20 cellular contexts compared by ENCODE assay signal in the genomic region with DNA sequence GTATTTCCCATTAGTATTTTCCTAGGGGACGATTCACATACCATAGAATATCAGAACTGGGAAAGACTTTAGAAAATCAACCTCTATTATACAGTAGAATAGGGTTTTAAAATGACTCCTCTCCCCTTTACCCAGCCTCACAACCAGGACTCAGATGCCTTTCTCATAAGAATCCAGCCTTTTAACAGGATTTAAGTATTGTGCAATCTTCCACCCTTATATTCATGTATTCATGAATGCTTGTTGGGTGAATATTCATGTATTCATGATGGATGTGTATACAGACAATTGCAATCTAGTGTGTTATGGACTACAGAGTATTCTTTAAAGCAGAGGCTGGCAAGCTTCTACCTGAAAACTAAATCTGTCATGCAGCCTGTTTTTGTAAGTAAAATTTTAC.
DNase-seq lines count a peak whose midpoint lies in the region; ATAC-seq lines count a peak whose summit lies in the region.
"Had no signal": no experiment of that assay in that cellular context is flagged by ENCODE, and none has a peak within 500 bp of the region (broad histone marks: within the 10 kb centered on the region; RNA-seq: fewer than 3 reads in every experiment).

No MANE protein-coding gene starts in this region.

- H3K9me3 ChIP-seq in GM23248 (ENCODE audit: low read depth): no peaks in the 10 kb centered on the region
- H3K9me3 ChIP-seq: HAP-1, SJSA1 had no signal

- H3K4me1 ChIP-seq in GM23248 (ENCODE audit: insufficient read depth): no peaks in the 10 kb centered on the region
- H3K4me1 ChIP-seq: HAP-1, SJSA1 had no signal

- ATAC-seq in activated naive CD4-positive, alpha-beta T cell treated with anti-CD3 and anti-CD28 coated beads, Interleukin-2, amount 50 U/mL, for 72 hours: no peak
- no peak for ATAC-seq in HG03571 (IDR thresholded peaks at IDR 0.05; ENCODE audit: unreplicated experiment)

- no peak overlapping the region for H3K27ac ChIP-seq in GM23248
- H3K27ac ChIP-seq: SJSA1 had no signal

- H3K36me3 ChIP-seq in GM23248 (ENCODE audit: low read depth): no peaks in the 10 kb centered on the region
- H3K36me3 ChIP-seq: HAP-1, SJSA1 had no signal

- no peak overlapping the region for H3K4me2 ChIP-seq in GM23248 (ENCODE audit: unreplicated experiment)

- WGBS in GM23248 (ENCODE audit: low coverage in 1 of 2, low lambda C conversion rate in 2 of 2, missing lambda C conversion rate in 2 of 2), 2 experiments: 5 to 8% methylated on average over 1 of the region's 1 CpG

- peak; percentile 6 for DNase-seq in GM23248
- peak; percentile 15 for DNase-seq in amniotic epithelial cell (ENCODE audit: low read depth)
- DNase-seq in fibroblast of peridontal ligament (ENCODE audit: extremely low read depth): peak; percentile 37
- peak; percentile 6 for DNase-seq in non-pigmented ciliary epithelial cell (ENCODE audit: low read depth)
- DNase-seq in epidermal melanocyte (ENCODE audit: insufficient read length, low spot score): no peak
- no peak for DNase-seq in amygdala (lab: John Stamatoyannopoulos, UW)
- DNase-seq in activated naive CD4-positive, alpha-beta T cell treated with anti-CD3 and anti-CD28 coated beads, Interleukin-2, amount 50 U/mL, for 72 hours (ENCODE audit: low spot score in 2 of 2): no peak
- DNase-seq: CD4-positive, alpha-beta T cell; COR-L47; GF-D8; Karpas-422; NCI-H1694; NCI-H2081; NCI-H2171; NCI-H446; NCI-H526; OCI-M1 had no signal

- H3K9ac ChIP-seq in GM23248: no peak overlapping the region

- H3K9me3 Mint-ChIP-seq in activated naive CD4-positive, alpha-beta T cell treated with anti-CD3 and anti-CD28 coated beads, Interleukin-2, amount 50 U/mL, for 72 hours: peaks cover 0 to 8% of the 10 kb centered on the region in 2 donors
- H3K9me3 Mint-ChIP-seq: CD4-positive, alpha-beta T cell had no signal

- no peaks in the 10 kb centered on the region for H3F3A ChIP-seq in GM23248 (ENCODE audit: insufficient read depth)

- H2AFZ ChIP-seq in GM23248: no peak overlapping the region

- H3K79me2 ChIP-seq in GM23248 (ENCODE audit: insufficient read depth): no peaks in the 10 kb centered on the region

- no peaks in the 10 kb centered on the region for H4K20me1 ChIP-seq in GM23248 (ENCODE audit: insufficient read depth)

- in situ Hi-C loops in GM23248 (cut with MboI): no loop called here

- H3K4me3 ChIP-seq in GM23248: no peak overlapping the region
- H3K4me3 ChIP-seq: HAP-1, SJSA1 had no signal

- 0 out of 2 replicates have a peak, but pooled peaks cover 7% of the 10 kb centered on the region for H3K27me3 ChIP-seq in GM23248 (replicated peaks; ENCODE audit: insufficient read depth)
- H3K27me3 ChIP-seq: SJSA1 had no signal

- H3K9me2 ChIP-seq in GM23248 (ENCODE audit: insufficient read depth): no peaks in the 10 kb centered on the region

- H3K36me3 Mint-ChIP-seq in activated naive CD4-positive, alpha-beta T cell treated with anti-CD3 and anti-CD28 coated beads, Interleukin-2, amount 50 U/mL, for 72 hours: no peaks in the 10 kb centered on the region

- H3K27ac Mint-ChIP-seq in activated naive CD4-positive, alpha-beta T cell treated with anti-CD3 and anti-CD28 coated beads, Interleukin-2, amount 50 U/mL, for 72 hours: no peak overlapping the region
- H3K27ac Mint-ChIP-seq: CD4-positive, alpha-beta T cell had no signal

Comparison
In these comparisons a context has a peak if more than half of its experiments do, and no peak if none do; other contexts are left out.
1. DNase-seq: peak in GM23248 (single experiment), amniotic epithelial cell (single experiment), fibroblast of peridontal ligament (single experiment) and non-pigmented ciliary epithelial cell (single experiment); none in epidermal melanocyte (single experiment), amygdala (0 of 56) and activated naive CD4-positive, alpha-beta T cell treated with anti-CD3 and anti-CD28 coated beads, Interleukin-2, amount 50 U/mL, for 72 hours (0 of 2).